In the genomic region with DNA sequence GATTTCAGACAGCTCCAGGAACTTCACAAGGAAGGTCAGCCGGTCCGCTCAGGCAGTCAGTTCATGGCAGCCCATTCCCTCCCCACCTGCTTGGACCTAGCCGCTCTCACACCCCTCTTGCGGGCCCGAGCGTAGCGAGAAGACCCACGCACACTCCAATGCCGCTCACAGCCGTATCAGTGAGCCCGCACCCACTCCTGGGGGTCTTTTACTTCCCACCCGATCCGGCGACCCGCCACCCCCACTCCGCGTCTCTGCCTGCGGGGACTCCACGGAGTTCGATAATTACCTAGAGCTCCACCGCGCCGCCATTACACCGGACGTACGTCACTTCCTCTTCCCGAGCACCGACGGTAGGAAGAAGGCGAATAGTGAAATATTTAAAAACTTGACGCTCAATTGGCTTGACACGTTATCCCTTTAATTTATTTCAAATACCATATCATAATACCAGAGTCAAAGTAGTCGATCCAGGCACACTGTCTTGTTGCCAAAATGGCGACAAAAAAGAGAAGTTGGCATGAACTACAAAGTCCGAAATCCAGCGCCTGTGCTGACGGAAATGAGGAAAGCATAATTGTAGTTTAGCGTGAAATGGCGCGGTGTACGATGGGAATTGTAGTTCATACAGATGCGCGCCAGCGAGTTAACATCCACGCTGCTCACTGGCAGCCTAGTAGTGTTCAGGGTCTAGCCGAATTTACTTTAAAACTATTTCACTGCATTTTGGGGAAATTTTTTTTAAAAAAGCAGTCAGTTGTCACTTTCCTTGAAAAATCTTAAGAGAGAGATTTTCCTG, we compare ENCODE assay signal across 1 cellular context.
TF ChIP-seq lines count a peak whose summit lies in the region.

CWC22 (minus strand) TSS at position 517 of the 799 bp plus-strand sequence. CDS start 13,956 bp downstream, outside the sequence.

TF ChIP-seq in HEK293, 187 proteins besides CTCF, POLR2A, EP300 and RAD21 (continued from another document and continues in another):
- TF ChIP-seq, protein P1, sequence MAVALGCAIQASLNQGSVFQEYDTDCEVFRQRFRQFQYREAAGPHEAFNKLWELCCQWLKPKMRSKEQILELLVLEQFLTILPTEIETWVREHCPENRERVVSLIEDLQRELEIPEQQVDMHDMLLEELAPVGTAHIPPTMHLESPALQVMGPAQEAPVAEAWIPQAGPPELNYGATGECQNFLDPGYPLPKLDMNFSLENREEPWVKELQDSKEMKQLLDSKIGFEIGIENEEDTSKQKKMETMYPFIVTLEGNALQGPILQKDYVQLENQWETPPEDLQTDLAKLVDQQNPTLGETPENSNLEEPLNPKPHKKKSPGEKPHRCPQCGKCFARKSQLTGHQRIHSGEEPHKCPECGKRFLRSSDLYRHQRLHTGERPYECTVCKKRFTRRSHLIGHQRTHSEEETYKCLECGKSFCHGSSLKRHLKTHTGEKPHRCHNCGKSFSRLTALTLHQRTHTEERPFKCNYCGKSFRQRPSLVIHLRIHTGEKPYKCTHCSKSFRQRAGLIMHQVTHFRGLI (tag by site-specific recombination; IDR thresholded peaks at IDR 0.05) = no peak
- no peak for TF ChIP-seq ZNF544 (tag by site-specific recombination; IDR thresholded peaks at IDR 0.05)
- TF ChIP-seq ZNF76 (tag by site-specific recombination; IDR thresholded peaks at IDR 0.05; ENCODE audit: borderline replicate concordance, low read depth) = peak; percentile 94
- TF ChIP-seq ZNF626 (tag by site-specific recombination; IDR thresholded peaks at IDR 0.05) = no peak
- TF ChIP-seq ZNF623 (tag by site-specific recombination; IDR thresholded peaks at IDR 0.05) = no peak
- TF ChIP-seq, protein P2, sequence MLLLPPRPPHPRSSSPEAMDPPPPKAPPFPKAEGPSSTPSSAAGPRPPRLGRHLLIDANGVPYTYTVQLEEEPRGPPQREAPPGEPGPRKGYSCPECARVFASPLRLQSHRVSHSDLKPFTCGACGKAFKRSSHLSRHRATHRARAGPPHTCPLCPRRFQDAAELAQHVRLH (tag by site-specific recombination; IDR thresholded peaks at IDR 0.05) = no peak; the same call in 1 of the 2 replicates
- TF ChIP-seq ZNF394 (tag by site-specific recombination; IDR thresholded peaks at IDR 0.05; ENCODE audit: borderline replicate concordance) = no peak
- TF ChIP-seq, protein P3, sequence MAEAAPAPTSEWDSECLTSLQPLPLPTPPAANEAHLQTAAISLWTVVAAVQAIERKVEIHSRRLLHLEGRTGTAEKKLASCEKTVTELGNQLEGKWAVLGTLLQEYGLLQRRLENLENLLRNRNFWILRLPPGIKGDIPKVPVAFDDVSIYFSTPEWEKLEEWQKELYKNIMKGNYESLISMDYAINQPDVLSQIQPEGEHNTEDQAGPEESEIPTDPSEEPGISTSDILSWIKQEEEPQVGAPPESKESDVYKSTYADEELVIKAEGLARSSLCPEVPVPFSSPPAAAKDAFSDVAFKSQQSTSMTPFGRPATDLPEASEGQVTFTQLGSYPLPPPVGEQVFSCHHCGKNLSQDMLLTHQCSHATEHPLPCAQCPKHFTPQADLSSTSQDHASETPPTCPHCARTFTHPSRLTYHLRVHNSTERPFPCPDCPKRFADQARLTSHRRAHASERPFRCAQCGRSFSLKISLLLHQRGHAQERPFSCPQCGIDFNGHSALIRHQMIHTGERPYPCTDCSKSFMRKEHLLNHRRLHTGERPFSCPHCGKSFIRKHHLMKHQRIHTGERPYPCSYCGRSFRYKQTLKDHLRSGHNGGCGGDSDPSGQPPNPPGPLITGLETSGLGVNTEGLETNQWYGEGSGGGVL (tag by site-specific recombination; IDR thresholded peaks at IDR 0.05) = no peak
- TF ChIP-seq PRDM1 (tag by site-specific recombination; IDR thresholded peaks at IDR 0.05) = no peak
- TF ChIP-seq KLF7 (tag by site-specific recombination; IDR thresholded peaks at IDR 0.05; ENCODE audit: borderline replicate concordance) = no peak
- TF ChIP-seq ZEB2 (tag by site-specific recombination; IDR thresholded peaks at IDR 0.05) = 0 out of 2 replicates have a peak, but pooled peaks have one; percentile 70
- TF ChIP-seq ZNF169 (tag by site-specific recombination; IDR thresholded peaks at IDR 0.05) = no peak
- no peak for TF ChIP-seq ZNF354C (tag by site-specific recombination; IDR thresholded peaks at IDR 0.05; ENCODE audit: borderline replicate concordance, low read depth)
- no peak for TF ChIP-seq WT1 (tag by site-specific recombination; IDR thresholded peaks at IDR 0.05)
- peak; percentile 91 for TF ChIP-seq ZNF629 (tag by site-specific recombination; IDR thresholded peaks at IDR 0.05)
- peak; percentile 12; the same call in 1 of the 2 replicates for TF ChIP-seq SP3 (tag by site-specific recombination; IDR thresholded peaks at IDR 0.05)
- no peak for TF ChIP-seq ZNF266 (tag by site-specific recombination; IDR thresholded peaks at IDR 0.05; ENCODE audit: low read depth)
- TF ChIP-seq TSHZ1 (tag by site-specific recombination; IDR thresholded peaks at IDR 0.05; ENCODE audit: borderline replicate concordance) = no peak
- TF ChIP-seq ZSCAN5A (tag by site-specific recombination; IDR thresholded peaks at IDR 0.05) = no peak
- TF ChIP-seq ZNF112 (tag by site-specific recombination; IDR thresholded peaks at IDR 0.05) = no peak
- TF ChIP-seq ZXDB (tag by site-specific recombination; IDR thresholded peaks at IDR 0.05) = peak; percentile 63; the same call in 1 of the 2 replicates
- TF ChIP-seq REPIN1 (tag by site-specific recombination; IDR thresholded peaks at IDR 0.05; ENCODE audit: low read depth) = no peak
- TF ChIP-seq TRIM28 (IDR thresholded peaks at IDR 0.05; ENCODE audit: borderline replicate concordance, low read length) = no peak
- TF ChIP-seq KLF17 (tag by site-specific recombination; IDR thresholded peaks at IDR 0.05) = no peak
- TF ChIP-seq ZNF155 (tag by site-specific recombination; IDR thresholded peaks at IDR 0.05) = no peak
- no peak for TF ChIP-seq ZNF148 (tag by site-specific recombination; IDR thresholded peaks at IDR 0.05; ENCODE audit: borderline replicate concordance)
- TF ChIP-seq ZNF138 (tag by site-specific recombination; IDR thresholded peaks at IDR 0.05; ENCODE audit: borderline replicate concordance) = no peak
- no peak for TF ChIP-seq KLF10 (tag by site-specific recombination; IDR thresholded peaks at IDR 0.05)
- TF ChIP-seq ZNF2 (tag by site-specific recombination; IDR thresholded peaks at IDR 0.05) = 0 out of 2 replicates have a peak, but pooled peaks have one; percentile 17
- TF ChIP-seq SCRT1 (tag by site-specific recombination; IDR thresholded peaks at IDR 0.05; ENCODE audit: borderline replicate concordance) = no peak
- TF ChIP-seq ZNF843 (tag by site-specific recombination; IDR thresholded peaks at IDR 0.05) = 0 out of 2 replicates have a peak, but pooled peaks have one; percentile 28
- TF ChIP-seq ZNF362 (tag by site-specific recombination; IDR thresholded peaks at IDR 0.05) = no peak
- no peak for TF ChIP-seq SALL2 (tag by site-specific recombination; IDR thresholded peaks at IDR 0.05; ENCODE audit: borderline replicate concordance)
- TF ChIP-seq GLI2 (tag by site-specific recombination; IDR thresholded peaks at IDR 0.05; ENCODE audit: borderline replicate concordance, low read depth) = no peak
- peak; percentile 88 for TF ChIP-seq YY1 (tag by site-specific recombination; IDR thresholded peaks at IDR 0.05)
- TF ChIP-seq KLF16 (tag by site-specific recombination; IDR thresholded peaks at IDR 0.05) = no peak
- TF ChIP-seq, protein P4, sequence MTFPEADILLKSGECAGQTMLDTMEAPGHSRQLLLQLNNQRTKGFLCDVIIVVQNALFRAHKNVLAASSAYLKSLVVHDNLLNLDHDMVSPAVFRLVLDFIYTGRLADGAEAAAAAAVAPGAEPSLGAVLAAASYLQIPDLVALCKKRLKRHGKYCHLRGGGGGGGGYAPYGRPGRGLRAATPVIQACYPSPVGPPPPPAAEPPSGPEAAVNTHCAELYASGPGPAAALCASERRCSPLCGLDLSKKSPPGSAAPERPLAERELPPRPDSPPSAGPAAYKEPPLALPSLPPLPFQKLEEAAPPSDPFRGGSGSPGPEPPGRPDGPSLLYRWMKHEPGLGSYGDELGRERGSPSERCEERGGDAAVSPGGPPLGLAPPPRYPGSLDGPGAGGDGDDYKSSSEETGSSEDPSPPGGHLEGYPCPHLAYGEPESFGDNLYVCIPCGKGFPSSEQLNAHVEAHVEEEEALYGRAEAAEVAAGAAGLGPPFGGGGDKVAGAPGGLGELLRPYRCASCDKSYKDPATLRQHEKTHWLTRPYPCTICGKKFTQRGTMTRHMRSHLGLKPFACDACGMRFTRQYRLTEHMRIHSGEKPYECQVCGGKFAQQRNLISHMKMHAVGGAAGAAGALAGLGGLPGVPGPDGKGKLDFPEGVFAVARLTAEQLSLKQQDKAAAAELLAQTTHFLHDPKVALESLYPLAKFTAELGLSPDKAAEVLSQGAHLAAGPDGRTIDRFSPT (tag by site-specific recombination; IDR thresholded peaks at IDR 0.05) = no peak
- no peak for TF ChIP-seq HOXD13 (CRISPR knock-in tag; IDR thresholded peaks at IDR 0.05; ENCODE audit: borderline replicate concordance)
- TF ChIP-seq ZBTB6 (tag by site-specific recombination; IDR thresholded peaks at IDR 0.05) = no peak
- TF ChIP-seq OVOL3 (tag by site-specific recombination; IDR thresholded peaks at IDR 0.05) = 0 out of 2 replicates have a peak, but pooled peaks have one; percentile 11
- TF ChIP-seq ZNF175 (tag by site-specific recombination; IDR thresholded peaks at IDR 0.05) = no peak
